In genomic region chr9:107638496-107638895, GRCh38 we compare ENCODE assay signal across 8 cellular contexts.
DNase-seq lines count a peak whose midpoint lies in the region; ATAC-seq, FAIRE-seq and TF ChIP-seq lines count a peak whose summit lies in the region.

No MANE protein-coding gene starts in this region.

- H3K9ac ChIP-seq in endothelial cell of umbilical vein (replicated peaks; ENCODE audit: extremely low read depth, insufficient read depth, low read length): peak overlapping the region; percentile 93
- no peak overlapping the region for H3K9ac ChIP-seq in neuronal stem cell (ENCODE audit: low read depth, low read length, poor library complexity)

- no peak for FAIRE-seq in endothelial cell of umbilical vein (lab: Jason Lieb, UNC)

- H3K27me3 ChIP-seq in PC-9 (ENCODE audit: insufficient read depth, low read depth): no peaks in the 10 kb centered on the region
- H3K27me3 ChIP-seq in endothelial cell of umbilical vein (ENCODE audit: control insufficient read depth in 2 of 2, insufficient read depth in 2 of 2, low read length in 2 of 2): no peaks in the 10 kb centered on the region
- H3K27me3 ChIP-seq in neuronal stem cell (ENCODE audit: control insufficient read depth in 3 of 3, insufficient read depth in 3 of 3, low read depth in 1 of 3, low read length in 3 of 3): peaks cover 0 to 40% (median 20%) of the 10 kb centered on the region in 3 experiments

- CTCF ChIA-PET in PC-9 (lab: Charles Lee) (interaction anchor here (0.6 to 0.7 kb wide), 2 partner anchors 190 to 747 kb away, joined by 15 to 19 read pairs; no protein-coding TSS in a partner anchor), endothelial cell of umbilical vein (lab: Charles Lee) (interaction anchor here (0.6 to 0.7 kb wide), 2 partner anchors 9 to 73 kb away, joined by 3 read pairs; no protein-coding TSS in a partner anchor)

- no peak overlapping the region for H3K23ac ChIP-seq in neuronal stem cell (ENCODE audit: low read depth, low read length, poor library complexity)

- DNase-seq in AG09309 (ENCODE audit: low read depth): no peak
- no peak for DNase-seq in PC-9
- no peak for DNase-seq in endothelial cell of umbilical vein (ENCODE audit: low read depth, low spot score)
- no peak for DNase-seq in neuronal stem cell (ENCODE audit: low spot score)
- no peak for DNase-seq in D341Med (ENCODE audit: low spot score)
- no peak for DNase-seq in epidermal melanocyte (ENCODE audit: insufficient read length, low spot score)

- H3K9me1 ChIP-seq in endothelial cell of umbilical vein (replicated peaks; ENCODE audit: control insufficient read depth, extremely low read depth, insufficient read depth, low read length): no peaks in the 10 kb centered on the region

- H3K4me2 ChIP-seq in PC-9 (no peak overlapping the region), endothelial cell of umbilical vein (ENCODE audit: insufficient read depth, low read length) (peak overlapping the region; percentile 80), neuronal stem cell (ENCODE audit: insufficient read depth, low read length, poor library complexity, severe bottlenecking) (no peak overlapping the region)

- no peaks in the 10 kb centered on the region for H3K9me2 ChIP-seq in PC-9 (ENCODE audit: insufficient read depth)

- no peak overlapping the region for H2BK120ac ChIP-seq in neuronal stem cell (ENCODE audit: low read depth, low read length)

- BruUV-seq in PC-9 (replicated peaks; lab: Mats Ljungman, UMichigan): TSS peak; percentile 90
- BruUV-seq in endothelial cell of umbilical vein (replicated peaks; lab: Mats Ljungman, UMichigan): TSS peak; percentile 96

- dilution Hi-C loops in endothelial cell of umbilical vein (cut with MboI; ENCODE audit: extremely low pct_ligation_motif_present, low sequenced_read_pairs): no loop called here

- TF ChIP-seq CTCF in AG09309 (IDR thresholded peaks at IDR 0.05; ENCODE audit: control insufficient read depth, insufficient read depth, low read depth, low read length, missing control alignments): no peak
- TF ChIP-seq CTCF in PC-9 (conservative IDR thresholded peaks at IDR 0.05): no peak
- no peak for TF ChIP-seq CTCF in endothelial cell of umbilical vein (IDR thresholded peaks at IDR 0.05; ENCODE audit: extremely low read depth in 1 of 2, insufficient read depth in 1 of 2, low read depth in 1 of 2, low read length in 2 of 2)

- no peak for TF ChIP-seq POLR2A in endothelial cell of umbilical vein (IDR thresholded peaks at IDR 0.05; ENCODE audit: low read depth, low read length)

- H2BK5ac ChIP-seq in neuronal stem cell (ENCODE audit: low read length): no peak overlapping the region

- H3K4me3 ChIP-seq in AG09309 (ENCODE audit: control insufficient read depth, low read depth, low read length) (peak overlapping the region; percentile 54), PC-9 (no peak overlapping the region), endothelial cell of umbilical vein (replicated peaks in 1 of 3; ENCODE audit: insufficient read depth in 1 of 3, low read depth in 1 of 3, low read length in 3 of 3) (peak overlapping the region; percentile 18 to 66 (median 36)), neuronal stem cell (ENCODE audit: low read length in 2 of 2) (no peak overlapping the region)

- POLR2A ChIA-PET in PC-9 (lab: Charles Lee; ENCODE audit: unreplicated experiment): interaction anchor here (0.6 to 0.7 kb wide), 2 partner anchors 19 to 149 kb away, joined by 3 to 9 read pairs; partner anchors contain the start of gene KLF4
- POLR2A ChIA-PET in endothelial cell of umbilical vein (lab: Charles Lee): interaction anchor here (0.7 to 1.4 kb wide), 7 partner anchors 11 to 1459 kb away, joined by 3 to 7 read pairs (median 4); partner anchors contain the start of gene KLF4

- H2AK5ac ChIP-seq in neuronal stem cell (ENCODE audit: low read depth, low read length): no peak overlapping the region

- H4K20me1 ChIP-seq in PC-9 (ENCODE audit: insufficient read depth) (no peaks in the 10 kb centered on the region), endothelial cell of umbilical vein (replicated peaks; ENCODE audit: control insufficient read depth, extremely low read depth, insufficient read depth, low read length) (no peaks in the 10 kb centered on the region)

- no peak overlapping the region for H3K18ac ChIP-seq in neuronal stem cell (ENCODE audit: low read length)

- no peak overlapping the region for H2BK15ac ChIP-seq in neuronal stem cell (ENCODE audit: low read length)

- H3F3A ChIP-seq in PC-9 (ENCODE audit: insufficient read depth, low read depth): no peaks in the 10 kb centered on the region

- no peak overlapping the region for H3K14ac ChIP-seq in neuronal stem cell (ENCODE audit: low read length)

- ATAC-seq in GM18511 (IDR thresholded peaks at IDR 0.05; ENCODE audit: unreplicated experiment): no peak
- ATAC-seq in HG02970 (IDR thresholded peaks at IDR 0.05; ENCODE audit: low FRiP score, unreplicated experiment): no peak

- H3K4me1 ChIP-seq in PC-9 (replicated peaks; ENCODE audit: insufficient read depth) (no peaks in the 10 kb centered on the region), endothelial cell of umbilical vein (ENCODE audit: control insufficient read depth, extremely low read depth, insufficient read depth, low read length) (peaks cover 14% of the 10 kb centered on the region), neuronal stem cell (ENCODE audit: control insufficient read depth in 2 of 2, insufficient read depth in 1 of 2, low read depth in 1 of 2, low read length in 2 of 2) (peaks cover 0 to 2% of the 10 kb centered on the region in 2 donors)

- no peaks in the 10 kb centered on the region for H3K79me2 ChIP-seq in PC-9 (ENCODE audit: low read depth)
- H3K79me2 ChIP-seq in endothelial cell of umbilical vein (ENCODE audit: control insufficient read depth, insufficient read depth, low read length): no peaks in the 10 kb centered on the region

- H4K8ac ChIP-seq in neuronal stem cell (ENCODE audit: low read depth, low read length): no peak overlapping the region

- no peak overlapping the region for H2BK12ac ChIP-seq in neuronal stem cell (ENCODE audit: low read length)

- H3K27ac ChIP-seq in PC-9 (no peak overlapping the region), endothelial cell of umbilical vein (ENCODE audit: insufficient read depth, low read depth, low read length) (peak overlapping the region; percentile 91), neuronal stem cell (replicated peaks; ENCODE audit: low read length) (no peak overlapping the region)

- no peak overlapping the region for H4K91ac ChIP-seq in neuronal stem cell (ENCODE audit: low read depth, low read length, poor library complexity)

- H3K36me3 ChIP-seq in PC-9 (ENCODE audit: low read depth) (no peaks in the 10 kb centered on the region), endothelial cell of umbilical vein (ENCODE audit: control insufficient read depth in 2 of 2, extremely low read depth in 1 of 2, insufficient read depth in 2 of 2, low read length in 2 of 2) (no peaks in the 10 kb centered on the region), neuronal stem cell (replicated peaks in 1 of 2; ENCODE audit: control insufficient read depth in 2 of 2, insufficient read depth in 2 of 2, low read length in 2 of 2) (no peaks in the 10 kb centered on the region)

- no peak overlapping the region for H3K4ac ChIP-seq in neuronal stem cell (ENCODE audit: low read length)

- WGBS in neuronal stem cell (ENCODE audit: extremely low coverage in 2 of 2, insufficient read length in 2 of 2, insufficient replicate concordance in 1 of 2), 2 donors: no CpG with 5 or more reads among the region's 5 CpGs

- H3K9me3 ChIP-seq in PC-9 (ENCODE audit: insufficient read depth, low read depth) (no peaks in the 10 kb centered on the region), endothelial cell of umbilical vein (replicated peaks; ENCODE audit: control insufficient read depth, insufficient read depth, low read length) (no peaks in the 10 kb centered on the region), neuronal stem cell (replicated peaks in 1 of 2; ENCODE audit: control insufficient read depth in 2 of 2, insufficient read depth in 1 of 2, low read depth in 1 of 2, low read length in 2 of 2) (no peaks in the 10 kb centered on the region)

- intact Hi-C loops in PC-9 (cut with micrococcal nuclease; ENCODE audit: unreplicated experiment) (loop anchor here (5.0 kb wide), 1 partner anchor 114 kb away; no protein-coding TSS in a partner anchor), endothelial cell of umbilical vein (cut with micrococcal nuclease) (loop anchor here (1.0 to 10.0 kb wide), 4 partner anchors 29 to 636 kb away; no protein-coding TSS in a partner anchor)

- H3K79me1 ChIP-seq in neuronal stem cell (ENCODE audit: low read depth, low read length): no peaks in the 10 kb centered on the region

- H2AFZ ChIP-seq in PC-9 (no peak overlapping the region), endothelial cell of umbilical vein (ENCODE audit: low read depth, low read length) (peak overlapping the region; percentile 7), neuronal stem cell (ENCODE audit: low read length) (peak overlapping the region; percentile 90)

TF ChIP-seq in endothelial cell of umbilical vein, 7 proteins besides CTCF, POLR2A, EP300 and RAD21:
- TF ChIP-seq MYC (IDR thresholded peaks at IDR 0.05; ENCODE audit: low read depth, low read length): no peak
- no peak for TF ChIP-seq FOS (IDR thresholded peaks at IDR 0.05; ENCODE audit: borderline replicate concordance, insufficient read depth, low read length)

Comparison
In these comparisons a context has a peak if more than half of its experiments do, and no peak if none do; other contexts are left out.
1. H3K4me3 ChIP-seq: peak in AG09309 (single experiment) and endothelial cell of umbilical vein (3 of 3); none in PC-9 (single experiment) and neuronal stem cell (0 of 2).